ENCODE assay signal across 15 cellular contexts in genomic region chr4:154014401-154015105, GRCh38.
"Had no signal": no experiment of that assay in that cellular context is flagged by ENCODE, and none has a peak within 500 bp of the region (broad histone marks: within the 10 kb centered on the region; RNA-seq: fewer than 3 reads in every experiment).

No MANE protein-coding gene starts in this region.

- H3K27ac ChIP-seq: brain microvascular endothelial cell, psoas muscle, upper lobe of right lung had no signal

- H3K36me3 ChIP-seq: brain microvascular endothelial cell, gastroesophageal sphincter, upper lobe of right lung had no signal

- H3K9me3 ChIP-seq: gastroesophageal sphincter, psoas muscle, upper lobe of right lung had no signal

- H3K4me1 ChIP-seq: psoas muscle, upper lobe of right lung had no signal

- DNase-seq: activated CD4-positive, alpha-beta memory T cell treated with anti-CD3 and anti-CD28 coated beads, Interleukin-2, amount 10 ng/mL, durations not matched to agents 7 days and 5 days; activated CD4-positive, alpha-beta T cell treated with anti-CD3 and anti-CD28 coated beads for 36 hours; activated CD8-positive, alpha-beta memory T cell treated with anti-CD3 and anti-CD28 coated beads, Interleukin-2, amount 50 U/mL, for 48 hours; activated naive CD4-positive, alpha-beta T cell; activated naive CD8-positive, alpha-beta T cell treated with anti-CD3 and anti-CD28 coated beads, Interleukin-2, amount 50 U/mL, for 24 hours; brain microvascular endothelial cell; cerebellar nuclear complex; naive thymus-derived CD4-positive, alpha-beta T cell; psoas muscle; stimulated activated CD4-positive, alpha-beta T cell treated with anti-CD3 and anti-CD28 coated beads, Interleukin-2, amount 100 ng/mL, for 48 hours; stimulated activated naive CD4-positive, alpha-beta T cell treated with Interleukin-2 at 50 U/mL for 16 hours; T1000; upper lobe of right lung had no signal

- ATAC-seq: activated CD4-positive, alpha-beta T cell treated with anti-CD3 and anti-CD28 coated beads for 36 hours; activated naive CD8-positive, alpha-beta T cell treated with anti-CD3 and anti-CD28 coated beads, Interleukin-2, amount 50 U/mL, for 24 hours; esophagus mucosa; gastroesophageal sphincter; naive thymus-derived CD4-positive, alpha-beta T cell; psoas muscle; upper lobe of right lung had no signal

- H3K27me3 ChIP-seq: brain microvascular endothelial cell, gastroesophageal sphincter, upper lobe of right lung had no signal

- H3K4me3 ChIP-seq: gastroesophageal sphincter, psoas muscle, upper lobe of right lung had no signal
